In genomic region chr11:79434263-79434662, GRCh38 we compare ENCODE assay signal across 17 cellular contexts. TPM values are rescaled to one million over a fixed set of nuclear protein-coding genes. Genes with fewer than 3 reads are reported as not detected.
DNase-seq lines count a peak whose midpoint lies in the region; ATAC-seq and TF ChIP-seq lines count a peak whose summit lies in the region.
"Had no signal": no experiment of that assay in that cellular context is flagged by ENCODE, and none has a peak within 500 bp of the region (broad histone marks: within the 10 kb centered on the region; RNA-seq: fewer than 3 reads in every experiment).

No MANE protein-coding gene starts in this region.

- H3K27me3 ChIP-seq in endodermal cell (ENCODE audit: control insufficient read depth, insufficient read depth, low read length, poor library complexity, severe bottlenecking): no peaks in the 10 kb centered on the region

- no peaks in the 10 kb centered on the region for H3K9me3 ChIP-seq in endodermal cell (ENCODE audit: control insufficient read depth, low read length)

- no peak overlapping the region for H3K4me3 ChIP-seq in endodermal cell (ENCODE audit: low read length)

- WGBS in endodermal cell (ENCODE audit: insufficient coverage in 1 of 2, insufficient read length in 1 of 2), 2 experiments: 72% methylated on average over 3 of the region's 3 CpGs; no CpG with 5 or more reads in 1 of the 2 experiments

- H3K27me3 Mint-ChIP-seq in HFFc6 (ENCODE audit: insufficient read depth): no peaks in the 10 kb centered on the region; the same call in 1 of the 2 replicates
- no peaks in the 10 kb centered on the region for H3K27me3 Mint-ChIP-seq in endodermal cell (ENCODE audit: insufficient read depth)

- H3K36me3 Mint-ChIP-seq in HFFc6 (ENCODE audit: low read depth) (no peaks in the 10 kb centered on the region), endodermal cell (ENCODE audit: low read depth) (no peaks in the 10 kb centered on the region)
- H3K36me3 Mint-ChIP-seq: CD4-positive, CD25-positive, alpha-beta regulatory T cell had no signal

- DNase-seq in HFFc6 (no peak), endodermal cell (no peak), omental fat pad (ENCODE audit: low spot score) (no peak), hippocampal formation (lab: John Stamatoyannopoulos, UW) (no peak), activated T-cell treated with anti-CD3 and anti-CD28 coated beads for 4 hours (no peak), mucosa of gallbladder (ENCODE audit: low spot score) (no peak)
- DNase-seq: ACHN; Caco-2; CD4-positive, CD25-positive, alpha-beta regulatory T cell; DMS53; H7; MV-4-11; NCI-H1417; NCI-H187 treated with DMSO at 0.1 percent for 48 hours; RPMI8226; SIG-M5 had no signal

- H3K9me3 Mint-ChIP-seq in HFFc6 (no peaks in the 10 kb centered on the region), endodermal cell (no peaks in the 10 kb centered on the region)

- ATAC-seq in omental fat pad (ENCODE audit: low FRiP score) (peak; percentile 48), HG03439 (IDR thresholded peaks at IDR 0.05; ENCODE audit: unreplicated experiment) (no peak)

- H3K9ac ChIP-seq in endodermal cell (ENCODE audit: extremely low read depth, low read length, poor library complexity, severe bottlenecking): no peak overlapping the region

- H3K27ac ChIP-seq in endodermal cell (ENCODE audit: low read depth, low read length): no peak overlapping the region

- peak overlapping the region; percentile 67; the same call in 1 of the 2 replicates for H3K27ac Mint-ChIP-seq in HFFc6
- H3K27ac Mint-ChIP-seq in endodermal cell: peak overlapping the region; percentile 28
- H3K27ac Mint-ChIP-seq: CD4-positive, CD25-positive, alpha-beta regulatory T cell had no signal

- H3K4me1 ChIP-seq in endodermal cell (ENCODE audit: control insufficient read depth, insufficient read depth, low read length): peaks cover 32% of the 10 kb centered on the region
- H3K4me1 ChIP-seq: Caco-2 had no signal

- H3K4me1 Mint-ChIP-seq in HFFc6 (ENCODE audit: low read depth) (peaks cover 81% of the 10 kb centered on the region), endodermal cell (peaks cover 73% of the 10 kb centered on the region)

- H3K4me3 Mint-ChIP-seq in HFFc6 (no peak overlapping the region), endodermal cell (no peak overlapping the region)
- H3K4me3 Mint-ChIP-seq: CD4-positive, CD25-positive, alpha-beta regulatory T cell had no signal

- no peaks in the 10 kb centered on the region for H3K36me3 ChIP-seq in endodermal cell (ENCODE audit: control insufficient read depth, insufficient read depth, low read length)

- no peak for TF ChIP-seq CTCF in HFFc6 (IDR thresholded peaks at IDR 0.05)
- no peak for TF ChIP-seq CTCF in endodermal cell (conservative IDR thresholded peaks at IDR 0.05)
- no peak for TF ChIP-seq CTCF in omental fat pad (IDR thresholded peaks at IDR 0.05)

RNA-seq across cellular contexts. Expression of gene TENM4, which starts 6.6 kb away (rescaled TPM):
- 10 to 100 TPM; 20.9 to 45.5 (median 26.5) TPM for total RNA-seq in HFFc6 (2021; fragmentation: NEBNext Ultra II Directional; extraction: Animal tissue kit (Norgen Biotek cat#: 25700))
- total RNA-seq in endodermal cell: 100 to 1,000 TPM in 1 of 2 donors, 10 to 100 TPM in 1; 68.2 to 130 TPM
- 23.1 TPM for polyA plus RNA-seq in endodermal cell (2013, experiment 1 of 2)
- polyA plus RNA-seq in endodermal cell (2013, experiment 2 of 2): 21.2 TPM
- total RNA-seq in omental fat pad: 10 to 100 TPM in 1 of 4 donors, 1 to 10 TPM in 3; 2.3 to 18.9 (median 4.5) TPM
- 8.4 TPM for total RNA-seq in mucosa of gallbladder
- total RNA-seq: CD4-positive, CD25-positive, alpha-beta regulatory T cell had no signal
